In the genomic region with DNA sequence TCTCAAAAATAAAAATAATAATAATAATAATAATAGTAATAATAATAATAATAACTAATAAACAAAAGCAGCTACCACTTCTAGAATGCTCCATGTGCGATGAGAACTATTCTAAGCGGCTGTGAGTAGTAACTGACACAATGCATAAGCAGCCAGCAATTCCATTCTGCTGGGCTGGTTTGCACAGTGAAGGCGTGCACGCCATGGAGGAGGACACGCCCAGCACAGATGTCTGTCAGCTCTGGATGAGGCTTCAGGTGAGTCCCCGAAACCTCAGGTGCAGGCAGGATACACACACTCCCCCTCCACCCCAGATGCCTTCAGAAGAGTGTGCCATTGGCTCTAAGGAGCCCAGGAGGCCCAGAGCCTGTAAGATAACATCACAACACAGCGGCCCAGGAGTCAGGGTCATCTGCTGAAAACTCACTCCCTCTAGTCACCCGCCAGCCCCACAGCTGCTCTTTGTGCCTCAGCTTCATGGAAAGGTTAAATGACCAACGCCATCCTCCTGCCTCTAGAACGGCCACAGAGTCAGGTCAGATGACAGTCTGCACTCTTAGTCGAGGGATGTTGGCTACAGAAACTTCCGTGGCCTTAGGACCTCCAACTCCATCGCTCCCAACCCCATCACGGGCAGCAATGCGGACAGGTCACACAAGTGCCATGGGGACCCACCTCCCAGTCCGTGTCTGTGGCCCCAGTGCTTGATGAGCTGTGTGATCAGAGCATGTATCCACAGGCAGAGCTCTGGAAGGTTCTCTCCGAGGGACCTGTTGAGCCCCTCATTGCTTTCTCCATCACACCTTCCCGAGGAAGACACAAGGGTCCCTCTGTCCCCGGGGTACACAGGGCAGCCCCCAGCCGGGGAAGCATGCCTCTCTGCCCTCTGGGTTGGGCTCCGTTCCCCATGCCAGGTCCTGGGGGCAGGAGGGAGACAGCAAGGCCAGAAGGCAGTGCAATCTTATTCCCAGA, we compare ENCODE assay signal across 11 cellular contexts.
DNase-seq lines count a peak whose midpoint lies in the region; ATAC-seq, FAIRE-seq and TF ChIP-seq lines count a peak whose summit lies in the region.
"Had no signal": no experiment of that assay in that cellular context is flagged by ENCODE, and none has a peak within 500 bp of the region (broad histone marks: within the 10 kb centered on the region; RNA-seq: fewer than 3 reads in every experiment).

No MANE protein-coding gene starts in this region.

- no peak overlapping the region for H3K9ac ChIP-seq in HUES48 (ENCODE audit: low read depth, low read length)

- H3K27me3 ChIP-seq in HUES48 (ENCODE audit: control insufficient read depth, insufficient read depth, low read length) (no peaks in the 10 kb centered on the region), bronchial epithelial cell (ENCODE audit: control insufficient read depth, insufficient read depth, low read length) (no peaks in the 10 kb centered on the region), right lobe of liver (no peaks in the 10 kb centered on the region)

- no peaks in the 10 kb centered on the region for H3K9me3 ChIP-seq in HUES48 (ENCODE audit: control insufficient read depth, insufficient read depth, low read length)
- H3K9me3 ChIP-seq in right lobe of liver = no peaks in the 10 kb centered on the region

- DNase-seq in bronchial epithelial cell (ENCODE audit: low read depth) (no peak), right lobe of liver (no peak), NCI-H1436 treated with DMSO at 0.1 percent for 48 hours (lab: John Stamatoyannopoulos, UW) (no peak), NCI-H1417 treated with DMSO at 0.1 percent for 48 hours (lab: John Stamatoyannopoulos, UW) (no peak), dermis blood vessel endothelial cell (no peak)
- DNase-seq in activated CD8-positive, alpha-beta memory T cell treated with anti-CD3 and anti-CD28 coated beads, Interleukin-2, amount 50 U/mL, for 48 hours = no peak
- DNase-seq: DMS 273 treated with DMSO at 0.1 percent for 48 hours, NCI-H187 had no signal

- H3K27ac ChIP-seq in HUES48 (ENCODE audit: low read depth, low read length) (peak overlapping the region; percentile 79), right lobe of liver (peak overlapping the region; percentile 61 to 72 (median 70)), skin epidermis (peak overlapping the region in 16 of 21 experiments; percentile 2 to 86 (median 61))

- ATAC-seq in right lobe of liver = no peak

- intact Hi-C loops in right lobe of liver (cut with DNase I) = loop anchor here in 1 of 2 donors (10.0 kb wide), 1 partner anchor 62 kb away; no protein-coding TSS in a partner anchor

- H3K36me3 ChIP-seq in HUES48 (ENCODE audit: control insufficient read depth, insufficient read depth, low read length) (peaks cover 40% of the 10 kb centered on the region), bronchial epithelial cell (ENCODE audit: control insufficient read depth, insufficient read depth, low read length) (peaks cover 7% of the 10 kb centered on the region), right lobe of liver (no peaks in the 10 kb centered on the region)

- FAIRE-seq in bronchial epithelial cell (lab: Jason Lieb, UNC) = peak; percentile 58
- FAIRE-seq: keratinocyte had no signal

- no peak for TF ChIP-seq POLR2A in right lobe of liver (IDR thresholded peaks at IDR 0.05)

- H3K4me1 ChIP-seq in HUES48 (ENCODE audit: control insufficient read depth, insufficient read depth, low read length) (peaks cover 37% of the 10 kb centered on the region), right lobe of liver (peaks cover 0 to 8% (median 5%) of the 10 kb centered on the region in 4 donors)

- 72% methylated on average over 8 of the region's 21 CpGs for WGBS in right lobe of liver (ENCODE audit: insufficient coverage, low coverage, low lambda C conversion rate, missing lambda C conversion rate)

- TF ChIP-seq CTCF in bronchial epithelial cell (IDR thresholded peaks at IDR 0.05; ENCODE audit: insufficient read depth, low read length, severe bottlenecking) (no peak), right lobe of liver (IDR thresholded peaks at IDR 0.05) (no peak)

- H3K4me3 ChIP-seq in HUES48 (ENCODE audit: low read depth, low read length) (no peak overlapping the region), bronchial epithelial cell (ENCODE audit: low read depth, low read length) (no peak overlapping the region), right lobe of liver (no peak overlapping the region), skin epidermis (no peak overlapping the region)
